ENCODE assay signal across 12 cellular contexts in the genomic region with DNA sequence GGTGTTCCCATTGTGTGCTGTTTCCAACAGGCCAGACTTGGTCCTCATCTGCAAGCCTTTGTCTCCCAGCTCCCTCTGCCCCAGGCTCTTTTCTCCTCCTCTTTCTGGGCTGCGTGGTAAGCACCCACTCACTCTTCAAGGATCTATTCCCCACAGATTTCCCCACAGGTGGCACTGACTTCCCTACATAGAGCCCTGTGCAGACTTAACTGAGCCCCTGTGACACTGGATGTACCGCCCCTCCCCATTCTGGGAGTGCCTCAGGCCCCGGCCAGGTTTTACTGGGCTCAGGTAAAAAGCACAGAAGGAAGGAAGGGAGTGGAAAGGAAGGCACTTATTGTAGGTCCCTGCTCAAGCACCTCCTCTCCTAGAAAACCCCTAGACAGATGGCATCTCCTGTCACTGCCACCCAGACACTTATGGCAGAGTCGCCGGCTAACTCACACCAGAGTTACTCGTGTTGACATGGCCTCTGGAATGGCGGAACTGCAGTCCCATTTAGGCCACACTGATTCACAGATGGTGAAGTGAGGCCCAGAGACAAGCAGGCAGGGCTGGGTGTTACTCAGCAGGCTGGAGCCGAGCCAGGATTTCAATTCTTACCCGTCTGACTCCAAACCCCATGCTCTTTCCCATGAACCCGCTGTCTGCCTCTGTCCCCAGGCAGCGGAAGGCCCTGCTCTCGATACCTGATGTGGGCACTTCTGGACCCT. TPM values are rescaled to one million over a fixed set of nuclear protein-coding genes. Genes with fewer than 3 reads are reported as not detected.
A peak's percentile ranks its signal among the peaks of the same experiment; 100 is the strongest.
DNase-seq lines count a peak whose midpoint lies in the region; ATAC-seq and TF ChIP-seq lines count a peak whose summit lies in the region.
"Had no signal": no experiment of that assay in that cellular context is flagged by ENCODE, and none has a peak within 500 bp of the region (broad histone marks: within the 10 kb centered on the region; RNA-seq: fewer than 3 reads in every experiment).

No MANE protein-coding gene starts in this region.

- ATAC-seq in Right ventricle myocardium superior (ENCODE audit: poor library complexity) (no peak), aorta (ENCODE audit: low FRiP score) (no peak), GM19463 (IDR thresholded peaks at IDR 0.05; ENCODE audit: unreplicated experiment) (no peak)

- H3K27me3 ChIP-seq in aorta (ENCODE audit: control insufficient read depth in 1 of 2, insufficient read depth in 2 of 2, low read length in 1 of 2): no peaks in the 10 kb centered on the region

- H3K4me1 Mint-ChIP-seq in glutamatergic neuron (ENCODE audit: low read depth, unreplicated experiment): peaks cover 3% of the 10 kb centered on the region

- H3K9me3 ChIP-seq in aorta (ENCODE audit: control insufficient read depth, low read length): no peaks in the 10 kb centered on the region

- peaks cover 15% of the 10 kb centered on the region for H3K9me3 Mint-ChIP-seq in glutamatergic neuron (ENCODE audit: unreplicated experiment)

- H3K27me3 Mint-ChIP-seq in glutamatergic neuron (ENCODE audit: unreplicated experiment): peaks cover 4% of the 10 kb centered on the region

- no peak overlapping the region for H3K27ac ChIP-seq in aorta (ENCODE audit: low read depth in 1 of 2, low read length in 2 of 2)
- H3K27ac ChIP-seq: BLaER1 treated with 17β-estradiol and CSF1 and Interleukin-3, amounts not matched to agents 10 nM and 100 nM; parathyroid adenoma had no signal

- 79 to 82% methylated on average over 12 of the region's 12 CpGs for WGBS in aorta, 2 donors

- H3K36me3 Mint-ChIP-seq in glutamatergic neuron (ENCODE audit: unreplicated experiment): peaks cover 13% of the 10 kb centered on the region

- no peaks in the 10 kb centered on the region for H3K36me3 ChIP-seq in aorta (ENCODE audit: control insufficient read depth in 1 of 2, insufficient read depth in 2 of 2, low read length in 1 of 2)

- TF ChIP-seq CTCF in glutamatergic neuron (IDR thresholded peaks at IDR 0.05; ENCODE audit: partially characterized antibody, unreplicated experiment): no peak

- H3K4me3 Mint-ChIP-seq in glutamatergic neuron (ENCODE audit: unreplicated experiment): no peak overlapping the region
- H3K4me3 Mint-ChIP-seq: T-helper 1 cell treated with Interleukin-12 subunit alpha and Interleukin-12 subunit beta and Interleukin-4 antibody, amounts not matched to agents 30 μg/mL and 1 μg/mL, for 36 hours had no signal

- H3K4me1 ChIP-seq in aorta (ENCODE audit: control insufficient read depth in 1 of 2, insufficient read depth in 2 of 2, low read length in 2 of 2): no peaks in the 10 kb centered on the region
- H3K4me1 ChIP-seq: parathyroid adenoma had no signal

- intact Hi-C loops in cardiac septum (cut with DNase I) (no loop called here), Right ventricle myocardium superior (cut with DNase I) (no loop called here), aorta (cut with DNase I) (no loop called here)

- peak overlapping the region; percentile 18 for H3K27ac Mint-ChIP-seq in glutamatergic neuron (ENCODE audit: unreplicated experiment)

- no peak overlapping the region for H3K4me3 ChIP-seq in aorta (ENCODE audit: low read length in 2 of 2)
- H3K4me3 ChIP-seq: BLaER1 treated with 17β-estradiol and CSF1 and Interleukin-3, amounts not matched to agents 10 nM and 100 nM had no signal

- DNase-seq in cardiac septum (ENCODE audit: low spot score) (peak; percentile 70), Right ventricle myocardium superior (no peak), glutamatergic neuron (no peak), aorta (peak; percentile 64 to 74), pons (ENCODE audit: low spot score) (no peak)
- DNase-seq in activated CD8-positive, alpha-beta memory T cell treated with anti-CD3 and anti-CD28 coated beads, Interleukin-2, amount 50 U/mL, for 48 hours: peak; percentile 47
- DNase-seq in stimulated activated naive CD4-positive, alpha-beta T cell treated with Interleukin-2 at 50 U/mL for 16 hours (lab: John Stamatoyannopoulos, UW): no peak
- DNase-seq: stimulated activated CD4-positive, alpha-beta T cell treated with anti-CD3 and anti-CD28 coated beads, Interleukin-4, amount 100 ng/mL, for 24 hours had no signal

RNA-seq across cellular contexts. Expression of a gene that starts 47.2 kb away (rescaled TPM):
- total RNA-seq in cardiac septum (33.5 TPM), Right ventricle myocardium superior (30.3 TPM), glutamatergic neuron (ENCODE audit: unreplicated experiment) (0.39 TPM), aorta (100 to 1,000 TPM; 130 to 174 TPM)
- polyA plus RNA-seq in aorta: 100 to 1,000 TPM in 1 of 2 donors, 10 to 100 TPM in 1; 38.8 to 121 TPM

Comparison
In these comparisons a context has a peak if more than half of its experiments do, and no peak if none do; other contexts are left out.
1. DNase-seq: peak in cardiac septum (single experiment), activated CD8-positive, alpha-beta memory T cell treated with anti-CD3 and anti-CD28 coated beads, Interleukin-2, amount 50 U/mL, for 48 hours (single experiment) and aorta (2 of 2); none in Right ventricle myocardium superior (single experiment), glutamatergic neuron (single experiment), pons (single experiment) and stimulated activated naive CD4-positive, alpha-beta T cell treated with Interleukin-2 at 50 U/mL for 16 hours (single experiment).
2. RNA of a gene that starts 47.2 kb away (total RNA-seq): 130 to 174 TPM in aorta, 33.5 TPM in cardiac septum (single experiment) and 30.3 TPM in Right ventricle myocardium superior (single experiment); 0.39 TPM in glutamatergic neuron (single experiment); every median in the first group is over 10 times any median in the second.